16 cellular contexts compared by ENCODE assay signal in genomic region chr6:2958802-2959201, GRCh38. TPM values are rescaled to one million over a fixed set of nuclear protein-coding genes. Genes with fewer than 3 reads are reported as not detected.
DNase-seq lines count a peak whose midpoint lies in the region; ATAC-seq and TF ChIP-seq lines count a peak whose summit lies in the region.
"Had no signal": no experiment of that assay in that cellular context is flagged by ENCODE, and none has a peak within 500 bp of the region (broad histone marks: within the 10 kb centered on the region; RNA-seq: fewer than 3 reads in every experiment).

No MANE protein-coding gene starts in this region.

- peaks cover 30% of the 10 kb centered on the region for H3K9me1 ChIP-seq in IMR-90 (ENCODE audit: insufficient read depth, low read length)

- H3K4ac ChIP-seq in IMR-90 (ENCODE audit: low read depth, low read length), result no peak overlapping the region

- peak overlapping the region; percentile 76 to 89 (median 86) for H3K27ac Mint-ChIP-seq in CD14-positive monocyte
- H3K27ac Mint-ChIP-seq: activated naive CD4-positive, alpha-beta T cell treated with anti-CD3 and anti-CD28 coated beads for 36 hours; nephron progenitor cell had no signal

- H2BK15ac ChIP-seq in IMR-90 (ENCODE audit: low read depth, low read length), result no peak overlapping the region

- no peak overlapping the region for H2BK120ac ChIP-seq in IMR-90 (ENCODE audit: low read depth, low read length)

- TF ChIP-seq CTCF in CD14-positive monocyte (IDR thresholded peaks at IDR 0.05), result no peak
- TF ChIP-seq CTCF in IMR-90 (conservative IDR thresholded peaks at IDR 0.05; ENCODE audit: low read depth, low read length), result no peak
- TF ChIP-seq CTCF in gastroesophageal sphincter (IDR thresholded peaks at IDR 0.05), result no peak

- H3K56ac ChIP-seq in IMR-90 (ENCODE audit: extremely low read depth, insufficient read depth, low read length), result no peak overlapping the region

- no peaks in the 10 kb centered on the region for H3K27me3 Mint-ChIP-seq in CD14-positive monocyte (ENCODE audit: low read depth in 3 of 3)

- no peak overlapping the region for H2AK9ac ChIP-seq in IMR-90 (replicated peaks; ENCODE audit: low read depth, low read length, poor library complexity)

- H2AK5ac ChIP-seq in IMR-90 (ENCODE audit: low read depth, low read length), result 0 out of 2 replicates have a peak overlapping the region, but pooled peaks have one; percentile 13

- dilution Hi-C loops in IMR-90 (cut with HindIII; ENCODE audit: low sequenced_read_pairs, unreplicated experiment), result no loop called here

- no peak overlapping the region for H3K27ac ChIP-seq in IMR-90 (ENCODE audit: insufficient read depth, low read length)
- peak overlapping the region in 3 of 4 donors; percentile 19 to 70 (median 64) for H3K27ac ChIP-seq in gastroesophageal sphincter
- peak overlapping the region; percentile 23 for H3K27ac ChIP-seq in skeletal muscle tissue (ENCODE audit: low read depth, low read length)

- BruUV-seq in IMR-90 (replicated peaks; lab: Mats Ljungman, UMichigan), result no TSS peak

- H3K79me1 ChIP-seq in IMR-90 (ENCODE audit: low read depth in 1 of 2, low read length in 2 of 2), result peaks cover 55 to 82% of the 10 kb centered on the region in 2 experiments

- H4K20me1 ChIP-seq in IMR-90 (ENCODE audit: insufficient read depth, low read length), result peaks cover 11% of the 10 kb centered on the region; the same call in 1 of the 2 replicates

- 94% methylated on average over 2 of the region's 8 CpGs; no CpG with 5 or more reads in 1 of the 2 experiments for WGBS in IMR-90 (ENCODE audit: extremely low coverage in 2 of 2, insufficient read length in 1 of 2), 2 experiments
- WGBS in gastroesophageal sphincter (ENCODE audit: low coverage in 1 of 2), 2 donors, result 78 to 81% methylated on average over 1 to 4 of the region's 8 CpGs

- peaks cover 35% of the 10 kb centered on the region for H3K4me1 Mint-ChIP-seq in CD14-positive monocyte

- H3K4me1 ChIP-seq in IMR-90 (ENCODE audit: control insufficient read depth, insufficient read depth, low read length), result peaks cover 16% of the 10 kb centered on the region
- peaks cover 0 to 74% (median 25%) of the 10 kb centered on the region in 3 donors for H3K4me1 ChIP-seq in gastroesophageal sphincter
- H3K4me1 ChIP-seq in skeletal muscle tissue (ENCODE audit: control insufficient read depth in 3 of 3, insufficient read depth in 3 of 3, low read length in 3 of 3), result peaks cover 41 to 57% (median 53%) of the 10 kb centered on the region in 3 donors

- ATAC-seq in IMR-90 (ENCODE audit: low read depth) (no peak), gastroesophageal sphincter (no peak), HG03571 (IDR thresholded peaks at IDR 0.05; ENCODE audit: unreplicated experiment) (no peak)

- H3K18ac ChIP-seq in IMR-90 (ENCODE audit: low read depth, low read length), result no peak overlapping the region

- no peak for TF ChIP-seq POLR2A in IMR-90 (IDR thresholded peaks at IDR 0.05; ENCODE audit: low read depth, low read length)
- TF ChIP-seq POLR2A in gastroesophageal sphincter (IDR thresholded peaks at IDR 0.05), result no peak

- no peak overlapping the region for H4K91ac ChIP-seq in IMR-90 (ENCODE audit: insufficient read depth, low read depth, low read length)

- intact Hi-C loops in CD14-positive monocyte (cut with micrococcal nuclease) (no loop called here), IMR-90 (cut with micrococcal nuclease) (no loop called here)

- H3K9me3 Mint-ChIP-seq in CD14-positive monocyte, result no peaks in the 10 kb centered on the region
- H3K9me3 Mint-ChIP-seq: activated naive CD4-positive, alpha-beta T cell treated with anti-CD3 and anti-CD28 coated beads for 36 hours; nephron progenitor cell had no signal

- POLR2A ChIA-PET in IMR-90 (lab: Charles Lee; ENCODE audit: unreplicated experiment), result no interaction called here

- H3K9ac ChIP-seq in IMR-90 (ENCODE audit: low read depth, low read length) (no peak overlapping the region), skeletal muscle tissue (ENCODE audit: low read depth in 1 of 3, low read length in 3 of 3) (no peak overlapping the region)

- H3K9me3 ChIP-seq in IMR-90 (ENCODE audit: control insufficient read depth, insufficient read depth, low read length) (no peaks in the 10 kb centered on the region), gastroesophageal sphincter (no peaks in the 10 kb centered on the region), skeletal muscle tissue (ENCODE audit: control insufficient read depth in 3 of 3, low read length in 3 of 3) (no peaks in the 10 kb centered on the region)
- H3K9me3 ChIP-seq: transverse colon had no signal

- TF ChIP-seq EP300 in gastroesophageal sphincter (IDR thresholded peaks at IDR 0.05), result no peak

- in situ Hi-C loops in IMR-90 (cut with MboI; ENCODE audit: low sequenced_read_pairs), result no loop called here

- no peak overlapping the region for H2BK20ac ChIP-seq in IMR-90 (ENCODE audit: low read depth, low read length)

- H2BK5ac ChIP-seq in IMR-90 (ENCODE audit: low read depth, low read length, poor library complexity, severe bottlenecking), result no peak overlapping the region

- no peak for TF ChIP-seq RAD21 in IMR-90 (IDR thresholded peaks at IDR 0.05; ENCODE audit: low read length)

- H3K4me3 ChIP-seq in IMR-90 (ENCODE audit: insufficient read depth, low read depth, low read length) (no peak overlapping the region), gastroesophageal sphincter (no peak overlapping the region), skeletal muscle tissue (ENCODE audit: low read length in 3 of 3) (no peak overlapping the region)
- H3K4me3 ChIP-seq: transverse colon had no signal

- H3K27me3 ChIP-seq in IMR-90 (ENCODE audit: control insufficient read depth, insufficient read depth, low read length) (no peaks in the 10 kb centered on the region), gastroesophageal sphincter (no peaks in the 10 kb centered on the region), skeletal muscle tissue (ENCODE audit: control insufficient read depth in 3 of 3, insufficient read depth in 3 of 3, low read length in 3 of 3) (no peaks in the 10 kb centered on the region)
- H3K27me3 ChIP-seq: transverse colon had no signal

- H3K23ac ChIP-seq in IMR-90 (ENCODE audit: low read depth, low read length), result no peak overlapping the region

- H3K36me3 ChIP-seq in IMR-90 (ENCODE audit: control insufficient read depth, insufficient read depth, low read length) (peaks cover 18% of the 10 kb centered on the region; the same call in 1 of the 2 replicates), gastroesophageal sphincter (peaks cover 0 to 39% of the 10 kb centered on the region in 2 donors), skeletal muscle tissue (ENCODE audit: control insufficient read depth in 3 of 3, insufficient read depth in 3 of 3, low read length in 3 of 3) (peaks cover 4 to 12% (median 5%) of the 10 kb centered on the region in 3 donors)

- no peak overlapping the region for H2AFZ ChIP-seq in IMR-90 (replicated peaks; ENCODE audit: low read length, poor library complexity)

- no peak for DNase-seq in CD14-positive monocyte (ENCODE audit: low spot score)
- no peak for DNase-seq in IMR-90
- no peak for DNase-seq in C1 segment of cervical spinal cord (lab: John Stamatoyannopoulos, UW)
- DNase-seq in kidney glomerular epithelial cell (lab: John Stamatoyannopoulos, UW), result no peak
- DNase-seq: activated CD4-positive, alpha-beta T cell treated with anti-CD3 and anti-CD28 coated beads for 4 hours; AML-193; hippocampal formation; islet precursor cell; NCI-H1105 treated with DMSO at 0.1 percent for 48 hours; NCI-H510A; nephron progenitor cell; transverse colon had no signal

- no peak overlapping the region; the same call in 1 of the 2 replicates for H3K14ac ChIP-seq in IMR-90 (replicated peaks; ENCODE audit: low read depth, low read length)

- no peak overlapping the region for H3K4me2 ChIP-seq in IMR-90 (ENCODE audit: low read depth, low read length)

- CTCF ChIA-PET in IMR-90 (lab: Yijun Ruan, JAX), result no interaction called here

- no peak overlapping the region for H3K4me3 Mint-ChIP-seq in CD14-positive monocyte
- H3K4me3 Mint-ChIP-seq: activated naive CD4-positive, alpha-beta T cell treated with anti-CD3 and anti-CD28 coated beads for 36 hours; nephron progenitor cell had no signal

- no peak overlapping the region for H4K8ac ChIP-seq in IMR-90 (ENCODE audit: low read depth in 2 of 2, low read length in 2 of 2)

- no peak overlapping the region for H4K5ac ChIP-seq in IMR-90 (ENCODE audit: low read depth, low read length)

- H3K36me3 Mint-ChIP-seq in CD14-positive monocyte, result peaks cover 36 to 54% of the 10 kb centered on the region in 2 donors

TF ChIP-seq in IMR-90, 13 proteins besides CTCF, POLR2A, EP300 and RAD21:
- TF ChIP-seq, protein P1, sequence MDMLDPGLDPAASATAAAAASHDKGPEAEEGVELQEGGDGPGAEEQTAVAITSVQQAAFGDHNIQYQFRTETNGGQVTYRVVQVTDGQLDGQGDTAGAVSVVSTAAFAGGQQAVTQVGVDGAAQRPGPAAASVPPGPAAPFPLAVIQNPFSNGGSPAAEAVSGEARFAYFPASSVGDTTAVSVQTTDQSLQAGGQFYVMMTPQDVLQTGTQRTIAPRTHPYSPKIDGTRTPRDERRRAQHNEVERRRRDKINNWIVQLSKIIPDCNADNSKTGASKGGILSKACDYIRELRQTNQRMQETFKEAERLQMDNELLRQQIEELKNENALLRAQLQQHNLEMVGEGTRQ (IDR thresholded peaks at IDR 0.05; ENCODE audit: low read depth, low read length), result no peak
- TF ChIP-seq FOS (IDR thresholded peaks at IDR 0.05; ENCODE audit: low read depth, low read length), result no peak

RNA-seq across cellular contexts. Expression of gene SERPINB6, which starts 12.6 kb away (rescaled TPM):
- 100 to 1,000 TPM; 200 to 208 TPM for polyA plus RNA-seq in CD14-positive monocyte
- 37.1 and 60.3 TPM in 2 replicates for total RNA-seq in IMR-90 (2012; rRNA removed)
- 78.7 and 91.1 TPM in 2 replicates for polyA plus RNA-seq in IMR-90 (2012; rRNA removed)
- polyA plus RNA-seq in IMR-90 (2012; cell fraction: cytosol; rRNA removed), result 74.7 and 123 TPM in 2 replicates
- 93.6 and 162 TPM in 2 replicates for polyA plus RNA-seq in IMR-90 (2012; cell fraction: nucleus; rRNA removed; ENCODE audit: low replicate concordance)
- total RNA-seq in gastroesophageal sphincter, result 100 to 1,000 TPM; 130 to 154 (median 143) TPM
- 52.7 TPM for total RNA-seq in skeletal muscle tissue

RNA-seq across cellular contexts. Expression of gene NQO2, which starts 40.9 kb away (rescaled TPM):
- polyA plus RNA-seq in CD14-positive monocyte (100 to 1,000 TPM; 146 to 281 TPM), IMR-90 (2012; rRNA removed) (41.9 and 42.5 TPM in 2 replicates)
- total RNA-seq in IMR-90 (2012; rRNA removed) (59.4 and 72.1 TPM in 2 replicates), gastroesophageal sphincter (10 to 100 TPM; 15.8 to 32.8 (median 27.2) TPM), skeletal muscle tissue (5.7 TPM)
- 31.1 and 51.6 TPM in 2 replicates for polyA plus RNA-seq in IMR-90 (2012; cell fraction: cytosol; rRNA removed)
- 13.5 and 24.4 TPM in 2 replicates for polyA plus RNA-seq in IMR-90 (2012; cell fraction: nucleus; rRNA removed; ENCODE audit: low replicate concordance)

RNA-seq across cellular contexts. Expression of gene SERPINB9, which starts 55.7 kb away (rescaled TPM):
- polyA plus RNA-seq in CD14-positive monocyte (10 to 100 TPM; 34.3 to 77.7 TPM), IMR-90 (2012; rRNA removed) (2.2 and 2.3 TPM in 2 replicates)
- total RNA-seq in IMR-90 (2012; rRNA removed) (2.3 and 2.5 TPM in 2 replicates), gastroesophageal sphincter (10 to 100 TPM in 1 of 4 donors, 1 to 10 TPM in 3; 5.9 to 16.6 (median 8.0) TPM), skeletal muscle tissue (3.1 TPM)
- polyA plus RNA-seq in IMR-90 (2012; cell fraction: cytosol; rRNA removed), result 1.1 and 1.5 TPM in 2 replicates
- 1.1 and 3.5 TPM in 2 replicates for polyA plus RNA-seq in IMR-90 (2012; cell fraction: nucleus; rRNA removed; ENCODE audit: low replicate concordance)
